Comparison of ENCODE assay signal across 13 cellular contexts in genomic region chr13:27446986-27447583, GRCh38. TPM values are rescaled to one million over a fixed set of nuclear protein-coding genes. Genes with fewer than 3 reads are reported as not detected.
DNase-seq lines count a peak whose midpoint lies in the region; ATAC-seq, FAIRE-seq and TF ChIP-seq lines count a peak whose summit lies in the region.
"Had no signal": no experiment of that assay in that cellular context is flagged by ENCODE, and none has a peak within 500 bp of the region (broad histone marks: within the 10 kb centered on the region; RNA-seq: fewer than 3 reads in every experiment).

No MANE protein-coding gene starts in this region.

- H3K9me3 ChIP-seq in BLaER1 (no peaks in the 10 kb centered on the region), Peyer's patch (no peaks in the 10 kb centered on the region), esophagus squamous epithelium (no peaks in the 10 kb centered on the region), lower lobe of right lung (no peaks in the 10 kb centered on the region)

- WGBS in esophagus squamous epithelium, 2 donors, result 48 to 61% methylated on average over 7 of the region's 7 CpGs

- H3K4me1 ChIP-seq in BLaER1 (peaks cover 80% of the 10 kb centered on the region), Peyer's patch (peaks cover 0 to 22% (median 12%) of the 10 kb centered on the region in 4 donors), esophagus squamous epithelium (peaks cover 8 to 54% (median 15%) of the 10 kb centered on the region in 3 donors), lower lobe of right lung (peaks cover 41% of the 10 kb centered on the region)

- no peaks in the 10 kb centered on the region for H4K20me1 ChIP-seq in BLaER1

- ATAC-seq in GM18861 (IDR thresholded peaks at IDR 0.05; ENCODE audit: unreplicated experiment) (peak; percentile 30), GM19351 (IDR thresholded peaks at IDR 0.05; ENCODE audit: unreplicated experiment) (no peak), lower lobe of right lung (no peak)

- TF ChIP-seq CTCF in Peyer's patch (IDR thresholded peaks at IDR 0.05), result no peak
- no peak for TF ChIP-seq CTCF in esophagus squamous epithelium (IDR thresholded peaks at IDR 0.05)
- no peak for TF ChIP-seq CTCF in lower lobe of right lung (IDR thresholded peaks at IDR 0.05)
- no peak for TF ChIP-seq CTCF in D721Med (IDR thresholded peaks at IDR 0.05; ENCODE audit: insufficient read depth, missing control alignments)

- H3K9ac ChIP-seq in BLaER1, result peak overlapping the region; percentile 55
- H3K9ac ChIP-seq: GM23248 had no signal

- H3K4me3 ChIP-seq in BLaER1 (peak overlapping the region; percentile 52), Peyer's patch (no peak overlapping the region), esophagus squamous epithelium (no peak overlapping the region), lower lobe of right lung (no peak overlapping the region)
- H3K4me3 ChIP-seq: GM23248 had no signal

- DNase-seq in Peyer's patch (peak in 2 of 3 donors; percentile 67 to 78), esophagus squamous epithelium (lab: John Stamatoyannopoulos, UW) (no peak), lower lobe of right lung (no peak), D721Med (ENCODE audit: insufficient read length, low spot score) (no peak), putamen (ENCODE audit: low spot score) (no peak)
- DNase-seq: C1 segment of cervical spinal cord; GM23248; NCI-H1048; NK-92 treated with Interleukin-12 subunit alpha and Interleukin-12 subunit beta, amount 100 ng/mL, for 24 hours had no signal

- H3K36me3 ChIP-seq in BLaER1 (no peaks in the 10 kb centered on the region), Peyer's patch (no peaks in the 10 kb centered on the region), esophagus squamous epithelium (peaks cover 0 to 26% (median 0%) of the 10 kb centered on the region in 3 donors), lower lobe of right lung (peaks cover 13% of the 10 kb centered on the region)

- no peak for FAIRE-seq in D721Med (lab: Jason Lieb, UNC)
- FAIRE-seq: astrocyte had no signal

- no peaks in the 10 kb centered on the region for H3K27me3 ChIP-seq in BLaER1
- no peaks in the 10 kb centered on the region for H3K27me3 ChIP-seq in Peyer's patch
- H3K27me3 ChIP-seq in esophagus squamous epithelium, result no peaks in the 10 kb centered on the region
- H3K27me3 ChIP-seq in lower lobe of right lung (ENCODE audit: low read depth), result no peaks in the 10 kb centered on the region

- intact Hi-C loops in esophagus squamous epithelium (cut with DNase I) (no loop called here), lower lobe of right lung (cut with DNase I) (no loop called here)

- H3K27ac ChIP-seq in BLaER1, result peak overlapping the region; percentile 97
- peak overlapping the region in 3 of 4 donors; percentile 42 to 98 (median 96) for H3K27ac ChIP-seq in Peyer's patch
- peak overlapping the region in 3 of 4 donors; percentile 30 to 51 (median 49) for H3K27ac ChIP-seq in esophagus squamous epithelium
- no peak overlapping the region for H3K27ac ChIP-seq in lower lobe of right lung
- H3K27ac ChIP-seq: GM23248 had no signal

- H3K4me2 ChIP-seq in BLaER1, result peak overlapping the region; percentile 88

- TF ChIP-seq POLR2A in Peyer's patch (IDR thresholded peaks at IDR 0.05) (no peak), esophagus squamous epithelium (IDR thresholded peaks at IDR 0.05) (no peak)

RNA-seq across cellular contexts. Expression of gene MTIF3, which starts 3.3 kb away (rescaled TPM):
- total RNA-seq in Peyer's patch (100 to 1,000 TPM in 1 of 4 donors, 10 to 100 TPM in 3; 78.6 to 150 (median 86.4) TPM), esophagus squamous epithelium (10 to 100 TPM; 31.1 to 41.7 (median 35.0) TPM), lower lobe of right lung (37.5 TPM)

RNA-seq across cellular contexts. Expression of gene GTF3A, which starts 22.7 kb away (rescaled TPM):
- total RNA-seq in Peyer's patch, result 100 to 1,000 TPM in 1 of 4 donors, 10 to 100 TPM in 3; 29.2 to 179 (median 49.3) TPM
- total RNA-seq in esophagus squamous epithelium, result 100 to 1,000 TPM in 1 of 4 donors, 10 to 100 TPM in 3; 76.4 to 113 (median 86.5) TPM
- 83.0 TPM for total RNA-seq in lower lobe of right lung

Comparison
In these comparisons a context has a peak if more than half of its experiments do, and no peak if none do; other contexts are left out.
1. DNase-seq: peak in Peyer's patch (2 of 3); none in esophagus squamous epithelium (single experiment), lower lobe of right lung (single experiment), D721Med (single experiment) and putamen (single experiment).